ENCODE assay signal across 1 cellular context in genomic region chr19:11239377-11240000, GRCh38.
TF ChIP-seq lines count a peak whose summit lies in the region.

A gene with protein sequence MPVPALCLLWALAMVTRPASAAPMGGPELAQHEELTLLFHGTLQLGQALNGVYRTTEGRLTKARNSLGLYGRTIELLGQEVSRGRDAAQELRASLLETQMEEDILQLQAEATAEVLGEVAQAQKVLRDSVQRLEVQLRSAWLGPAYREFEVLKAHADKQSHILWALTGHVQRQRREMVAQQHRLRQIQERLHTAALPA (plus strand): TSS chr19:11239619. CDS start chr19:11239638, 19 bp downstream.

TF ChIP-seq in GM12878, 131 proteins besides CTCF, POLR2A, EP300 and RAD21 (continued from another document):
- no peak for TF ChIP-seq USF2 (IDR thresholded peaks at IDR 0.05; ENCODE audit: borderline replicate concordance, low read depth, low read length)
- no peak for TF ChIP-seq IKZF1 (conservative IDR thresholded peaks at IDR 0.05)
- TF ChIP-seq, protein P1, sequence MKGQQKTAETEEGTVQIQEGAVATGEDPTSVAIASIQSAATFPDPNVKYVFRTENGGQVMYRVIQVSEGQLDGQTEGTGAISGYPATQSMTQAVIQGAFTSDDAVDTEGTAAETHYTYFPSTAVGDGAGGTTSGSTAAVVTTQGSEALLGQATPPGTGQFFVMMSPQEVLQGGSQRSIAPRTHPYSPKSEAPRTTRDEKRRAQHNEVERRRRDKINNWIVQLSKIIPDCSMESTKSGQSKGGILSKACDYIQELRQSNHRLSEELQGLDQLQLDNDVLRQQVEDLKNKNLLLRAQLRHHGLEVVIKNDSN (IDR thresholded peaks at IDR 0.05; ENCODE audit: borderline replicate concordance, extremely low read length, insufficient read depth, low read depth, low read length) = no peak
- TF ChIP-seq CHD1 (IDR thresholded peaks at IDR 0.05; ENCODE audit: low read depth, low read length) = no peak
- TF ChIP-seq, protein P2, sequence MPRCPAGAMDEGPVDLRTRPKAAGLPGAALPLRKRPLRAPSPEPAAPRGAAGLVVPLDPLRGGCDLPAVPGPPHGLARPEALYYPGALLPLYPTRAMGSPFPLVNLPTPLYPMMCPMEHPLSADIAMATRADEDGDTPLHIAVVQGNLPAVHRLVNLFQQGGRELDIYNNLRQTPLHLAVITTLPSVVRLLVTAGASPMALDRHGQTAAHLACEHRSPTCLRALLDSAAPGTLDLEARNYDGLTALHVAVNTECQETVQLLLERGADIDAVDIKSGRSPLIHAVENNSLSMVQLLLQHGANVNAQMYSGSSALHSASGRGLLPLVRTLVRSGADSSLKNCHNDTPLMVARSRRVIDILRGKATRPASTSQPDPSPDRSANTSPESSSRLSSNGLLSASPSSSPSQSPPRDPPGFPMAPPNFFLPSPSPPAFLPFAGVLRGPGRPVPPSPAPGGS (IDR thresholded peaks at IDR 0.05; ENCODE audit: borderline replicate concordance, insufficient read depth, low read depth, low read length, poor library complexity, severe bottlenecking) = no peak
- TF ChIP-seq HDGF (IDR thresholded peaks at IDR 0.05) = no peak
TF ChIP-seq in GM12878: peak in this region for 1.
